In genomic region chr15:72034351-72034750, GRCh38 we compare ENCODE assay signal across 23 cellular contexts.
"Had no signal": no experiment of that assay in that cellular context is flagged by ENCODE, and none has a peak within 500 bp of the region (broad histone marks: within the 10 kb centered on the region; RNA-seq: fewer than 3 reads in every experiment).

No MANE protein-coding gene starts in this region.

- H3K27ac ChIP-seq: left lung, neural progenitor cell, parathyroid adenoma, right lobe of liver, suprapubic skin, upper lobe of right lung, uterus had no signal

- H3K4me3 Mint-ChIP-seq: effector memory CD8-positive, alpha-beta T cell; naive thymus-derived CD4-positive, alpha-beta T cell; nephron; neural progenitor cell; stimulated activated naive CD8-positive, alpha-beta T cell treated with anti-CD3 and anti-CD28 coated beads, Interleukin-15, amount 100 ng/mL, for 72 hours had no signal

- H3K9ac ChIP-seq: neural progenitor cell, parathyroid adenoma had no signal

- H3K4me3 ChIP-seq: left lung, neural progenitor cell, right lobe of liver, suprapubic skin, transverse colon, upper lobe of right lung, uterus had no signal

- H3K27me3 ChIP-seq: left lung, neural progenitor cell, right lobe of liver, suprapubic skin, transverse colon, upper lobe of right lung, uterus had no signal

- H2AFZ ChIP-seq: neural progenitor cell, parathyroid adenoma had no signal

- H3K27ac Mint-ChIP-seq: effector memory CD8-positive, alpha-beta T cell; naive thymus-derived CD4-positive, alpha-beta T cell; nephron; neural progenitor cell; progenitor cell of endocrine pancreas; stimulated activated naive CD8-positive, alpha-beta T cell treated with anti-CD3 and anti-CD28 coated beads, Interleukin-15, amount 100 ng/mL, for 72 hours had no signal

- H3K4me2 ChIP-seq: neural progenitor cell had no signal

- H3K4me1 Mint-ChIP-seq: neural progenitor cell had no signal

- DNase-seq: cortex of kidney; effector memory CD8-positive, alpha-beta T cell; erythroblast; head of caudate nucleus; left cardiac atrium; left lung; mesendoderm; midbrain; naive thymus-derived CD4-positive, alpha-beta T cell; right lobe of liver; small intestine; stimulated activated CD4-positive, alpha-beta T cell treated with anti-CD3 and anti-CD28 coated beads, Interleukin-15, amount 100 ng/mL, for 24 hours; stimulated activated CD4-positive, alpha-beta T cell treated with anti-CD3 and anti-CD28 coated beads, Interleukin-2, amount 100 ng/mL, for 48 hours; stimulated activated naive CD4-positive, alpha-beta T cell; stimulated activated naive CD8-positive, alpha-beta T cell treated with anti-CD3 and anti-CD28 coated beads, Interleukin-15, amount 100 ng/mL, for 72 hours; transverse colon; upper lobe of right lung; uterus had no signal

- H3K9me3 ChIP-seq: left lung, right lobe of liver, suprapubic skin, transverse colon, upper lobe of right lung, uterus had no signal

- ATAC-seq: effector memory CD8-positive, alpha-beta T cell; left cardiac atrium; left lung; naive thymus-derived CD4-positive, alpha-beta T cell; right lobe of liver; stimulated activated naive CD8-positive, alpha-beta T cell treated with anti-CD3 and anti-CD28 coated beads, Interleukin-15, amount 100 ng/mL, for 72 hours; upper lobe of right lung had no signal

- H3K27me3 Mint-ChIP-seq: effector memory CD8-positive, alpha-beta T cell; naive thymus-derived CD4-positive, alpha-beta T cell; progenitor cell of endocrine pancreas; stimulated activated naive CD8-positive, alpha-beta T cell treated with anti-CD3 and anti-CD28 coated beads, Interleukin-15, amount 100 ng/mL, for 72 hours had no signal

- H3K9me3 Mint-ChIP-seq: effector memory CD8-positive, alpha-beta T cell had no signal

- H3K4me1 ChIP-seq: neural progenitor cell, parathyroid adenoma, right lobe of liver, suprapubic skin, uterus had no signal

- H3K36me3 ChIP-seq: neural progenitor cell, right lobe of liver, transverse colon, uterus had no signal
